Comparison of ENCODE assay signal across 9 cellular contexts in the genomic region with DNA sequence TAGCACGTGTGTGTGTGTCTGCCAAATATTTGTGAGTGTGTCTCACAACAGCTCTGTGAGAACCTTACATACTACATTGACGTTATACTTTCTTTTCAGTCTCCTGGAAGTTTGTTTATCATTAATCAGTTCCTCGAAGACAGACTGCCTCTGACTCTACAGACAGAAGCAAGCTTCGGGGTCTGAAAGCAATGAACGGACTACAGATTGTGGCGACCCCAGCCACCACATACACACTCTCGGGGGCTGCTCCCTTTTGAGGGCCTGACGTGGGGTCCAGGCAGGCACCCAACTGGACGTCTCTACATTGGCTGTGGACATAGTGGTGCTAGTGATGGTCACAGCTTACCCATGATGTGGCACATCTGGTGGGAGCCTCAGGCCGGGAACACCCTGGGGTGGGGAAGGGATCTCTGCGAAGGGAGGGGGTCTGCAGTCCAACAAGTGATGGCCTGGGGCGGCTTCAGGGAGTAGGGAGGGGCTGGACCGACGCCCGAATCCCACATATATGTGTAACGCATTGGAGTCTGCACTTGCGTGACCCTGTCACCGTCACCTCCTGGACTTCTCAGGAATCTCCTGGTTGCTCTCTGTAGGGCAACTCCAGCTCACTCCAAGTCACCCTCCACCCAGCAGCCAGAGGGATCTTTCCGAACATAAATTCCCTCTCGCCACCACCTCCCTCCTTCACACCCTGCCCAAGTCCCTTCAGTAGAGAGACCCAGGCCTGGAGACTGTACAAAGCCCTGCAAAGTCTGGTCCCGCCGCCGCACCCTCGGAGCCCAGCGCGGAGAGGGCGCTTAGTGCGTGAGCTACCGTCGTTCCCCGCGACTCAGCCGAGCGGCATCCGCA. TPM values are rescaled to one million over a fixed set of nuclear protein-coding genes. Genes with fewer than 3 reads are reported as not detected.
A peak's percentile ranks its signal among the peaks of the same experiment; 100 is the strongest.
DNase-seq lines count a peak whose midpoint lies in the region; ATAC-seq and TF ChIP-seq lines count a peak whose summit lies in the region.
"Had no signal": no experiment of that assay in that cellular context is flagged by ENCODE, and none has a peak within 500 bp of the region (broad histone marks: within the 10 kb centered on the region; RNA-seq: fewer than 3 reads in every experiment).

No MANE protein-coding gene starts in this region.

- H3K9me3 Mint-ChIP-seq in activated T-helper 17 cell treated with anti-CD3 and anti-CD28 coated beads, Interleukin-2, amount 50 U/mL, for 72 hours = peaks cover 4% of the 10 kb centered on the region

- peak overlapping the region; percentile 59 for H3K4me3 Mint-ChIP-seq in activated T-helper 17 cell treated with anti-CD3 and anti-CD28 coated beads, Interleukin-2, amount 50 U/mL, for 72 hours

- DNase-seq in GM23248 (peak; percentile 32), right cardiac atrium (peak in 1 of 3 donors; percentile 44), skeletal muscle cell (ENCODE audit: low read depth) (no peak), omental fat pad (ENCODE audit: low spot score) (no peak), NCI-H226 (no peak)
- no peak for DNase-seq in activated CD4-positive, alpha-beta T cell treated with anti-CD3 and anti-CD28 coated beads, Interleukin-2, amount 50 U/mL, for 1 hour

- WGBS in GM23248 (ENCODE audit: low coverage in 1 of 2, low lambda C conversion rate in 2 of 2, missing lambda C conversion rate in 2 of 2), 2 experiments = 35 to 37% methylated on average over 35 of the region's 35 CpGs
- 29% methylated on average over 35 of the region's 35 CpGs for WGBS in right cardiac atrium

- peak overlapping the region; percentile 70 for H3K9ac ChIP-seq in GM23248

- no peak overlapping the region for H3K27ac Mint-ChIP-seq in activated T-helper 17 cell treated with anti-CD3 and anti-CD28 coated beads, Interleukin-2, amount 50 U/mL, for 72 hours

- ATAC-seq in activated T-helper 17 cell treated with anti-CD3 and anti-CD28 coated beads, Interleukin-2, amount 50 U/mL, for 72 hours (replicated peaks) = no peak
- no peak for ATAC-seq in right cardiac atrium
- no peak for ATAC-seq in omental fat pad (ENCODE audit: low FRiP score)
- ATAC-seq in GM18870 (IDR thresholded peaks at IDR 0.05; ENCODE audit: unreplicated experiment) = no peak

- no peaks in the 10 kb centered on the region for H3F3A ChIP-seq in GM23248 (ENCODE audit: insufficient read depth)

- peaks cover 23% of the 10 kb centered on the region; the same call in 1 of the 2 replicates for H3K27me3 ChIP-seq in GM23248 (replicated peaks; ENCODE audit: insufficient read depth)
- H3K27me3 ChIP-seq in right cardiac atrium (ENCODE audit: control insufficient read depth, insufficient read depth) = no peaks in the 10 kb centered on the region

- no peaks in the 10 kb centered on the region for H3K4me1 Mint-ChIP-seq in activated T-helper 17 cell treated with anti-CD3 and anti-CD28 coated beads, Interleukin-2, amount 50 U/mL, for 72 hours

- TF ChIP-seq CTCF in omental fat pad (IDR thresholded peaks at IDR 0.05) = no peak

- H3K27ac ChIP-seq in GM23248 = no peak overlapping the region
- H3K27ac ChIP-seq in right cardiac atrium (ENCODE audit: low read length) = no peak overlapping the region

- peak overlapping the region; percentile 94 for H2AFZ ChIP-seq in GM23248

- peaks cover 58% of the 10 kb centered on the region for H3K27me3 Mint-ChIP-seq in activated T-helper 17 cell treated with anti-CD3 and anti-CD28 coated beads, Interleukin-2, amount 50 U/mL, for 72 hours

- in situ Hi-C loops in GM23248 (cut with MboI) = no loop called here

- no peaks in the 10 kb centered on the region for H3K36me3 ChIP-seq in GM23248 (ENCODE audit: low read depth)

- H3K9me3 ChIP-seq in GM23248 (ENCODE audit: low read depth) = no peaks in the 10 kb centered on the region
- no peaks in the 10 kb centered on the region for H3K9me3 ChIP-seq in right cardiac atrium (ENCODE audit: control insufficient read depth, low read length)

- peak overlapping the region; percentile 79 for H3K4me3 ChIP-seq in GM23248
- peak overlapping the region; percentile 23 for H3K4me3 ChIP-seq in right cardiac atrium (ENCODE audit: low read length)
- peak overlapping the region; percentile 50 for H3K4me3 ChIP-seq in skeletal muscle cell (ENCODE audit: low read depth, low read length)

- H3K36me3 Mint-ChIP-seq in activated T-helper 17 cell treated with anti-CD3 and anti-CD28 coated beads, Interleukin-2, amount 50 U/mL, for 72 hours (ENCODE audit: low read depth) = no peaks in the 10 kb centered on the region

- H3K9me2 ChIP-seq in GM23248 (ENCODE audit: insufficient read depth) = no peaks in the 10 kb centered on the region

- no peaks in the 10 kb centered on the region for H4K20me1 ChIP-seq in GM23248 (ENCODE audit: insufficient read depth)

- intact Hi-C loops in right cardiac atrium (cut with DNase I) = no loop called here

- no peaks in the 10 kb centered on the region for H3K4me1 ChIP-seq in GM23248 (ENCODE audit: insufficient read depth)
- no peaks in the 10 kb centered on the region for H3K4me1 ChIP-seq in right cardiac atrium (ENCODE audit: control insufficient read depth, insufficient read depth, low read length)

- no peaks in the 10 kb centered on the region for H3K79me2 ChIP-seq in GM23248 (ENCODE audit: insufficient read depth)

- H3K4me2 ChIP-seq in GM23248 (ENCODE audit: unreplicated experiment) = peak overlapping the region; percentile 92

RNA-seq across cellular contexts. Expression of a gene that starts 30.4 kb away (rescaled TPM):
- total RNA-seq in GM23248 (2014; rRNA removed; shearing (Covaris generic)) = 1.4 TPM in 1 of 2 replicates, not detected in the other
- polyA plus RNA-seq in GM23248 (2016; fragmentation: Nextera tagmentation; extraction: Ambion mirVana) (0.86 and 1.1 TPM in 2 replicates), right cardiac atrium (0.16 TPM)
- total RNA-seq in activated T-helper 17 cell treated with anti-CD3 and anti-CD28 coated beads, Interleukin-2, amount 50 U/mL, for 72 hours = not detected
- total RNA-seq in right cardiac atrium (under 1 TPM in 1 of 4 donors, not detected in 3; 0.34 TPM), omental fat pad (1 to 10 TPM; 1.3 to 5.7 (median 3.0) TPM)
- total RNA-seq: T-helper 1 cell treated with Interleukin-12 subunit alpha and Interleukin-12 subunit beta and Interleukin-4 antibody, amounts not matched to agents 30 ng/mL and 1 ng/mL, for 36 hours had no signal

RNA-seq across cellular contexts. Expression of a gene that starts 42.5 kb away (rescaled TPM):
- 111 and 116 TPM in 2 replicates for total RNA-seq in GM23248 (2014; rRNA removed; shearing (Covaris generic))
- polyA plus RNA-seq in GM23248 (2016; fragmentation: Nextera tagmentation; extraction: Ambion mirVana) (74.6 and 80.0 TPM in 2 replicates), right cardiac atrium (25.3 TPM)
- total RNA-seq in activated T-helper 17 cell treated with anti-CD3 and anti-CD28 coated beads, Interleukin-2, amount 50 U/mL, for 72 hours = 1 to 10 TPM in 1 of 2 donors, under 1 TPM in 1; 0.97 to 1.3 TPM
- total RNA-seq in right cardiac atrium (10 to 100 TPM; 21.6 to 57.1 (median 44.9) TPM), omental fat pad (10 to 100 TPM; 32.3 to 97.4 (median 67.0) TPM)

Comparison
In these comparisons a context has a peak if more than half of its experiments do, and no peak if none do; other contexts are left out.
1. H3K4me3 ChIP-seq: peak in every context shown above with its lines; median percentile 79 in GM23248; 50 in skeletal muscle cell; 23 in right cardiac atrium.
2. RNA of a gene that starts 42.5 kb away (total RNA-seq): 111 to 116 TPM in GM23248, 32.3 to 97.4 TPM in omental fat pad and 21.6 to 57.1 TPM in right cardiac atrium; 0.97 to 1.3 TPM in activated T-helper 17 cell treated with anti-CD3 and anti-CD28 coated beads, Interleukin-2, amount 50 U/mL, for 72 hours; every median in the first group is over 4 times any median in the second.